10 cellular contexts compared by ENCODE assay signal in genomic region chr11:9386086-9386485, GRCh38. TPM values are rescaled to one million over a fixed set of nuclear protein-coding genes. Genes with fewer than 3 reads are reported as not detected.
DNase-seq lines count a peak whose midpoint lies in the region; ATAC-seq and TF ChIP-seq lines count a peak whose summit lies in the region.
"Had no signal": no experiment of that assay in that cellular context is flagged by ENCODE, and none has a peak within 500 bp of the region (broad histone marks: within the 10 kb centered on the region; RNA-seq: fewer than 3 reads in every experiment).

No MANE protein-coding gene starts in this region.

- H3K4me3 Mint-ChIP-seq in activated naive CD4-positive, alpha-beta T cell treated with anti-CD3 and anti-CD28 coated beads, Interleukin-2, amount 10 ng/mL, durations not matched to agents 7 days and 5 days, result peak overlapping the region; percentile 94
- peak overlapping the region; percentile 93 for H3K4me3 Mint-ChIP-seq in activated naive CD8-positive, alpha-beta T cell treated with anti-CD3 and anti-CD28 coated beads, Interleukin-2, amount 10 ng/mL, durations not matched to agents 7 days and 5 days
- peak overlapping the region in 4 of 5 donors; percentile 91 to 97 (median 96) for H3K4me3 Mint-ChIP-seq in immature natural killer cell

- TF ChIP-seq CTCF in transverse colon (IDR thresholded peaks at IDR 0.05), result no peak

- no peaks in the 10 kb centered on the region for H3K36me3 ChIP-seq in transverse colon

- in situ Hi-C loops in transverse colon (cut with MboI; ENCODE audit: low pct_ligation_motif_present in 1 of 4, low pct_unique_long_range_greater_than_20kb in 1 of 4, low sequenced_read_pairs in 3 of 4), result no loop called here

- H3K4me1 Mint-ChIP-seq in activated naive CD4-positive, alpha-beta T cell treated with anti-CD3 and anti-CD28 coated beads, Interleukin-2, amount 10 ng/mL, durations not matched to agents 7 days and 5 days, result peaks cover 37% of the 10 kb centered on the region
- H3K4me1 Mint-ChIP-seq in activated naive CD8-positive, alpha-beta T cell treated with anti-CD3 and anti-CD28 coated beads, Interleukin-2, amount 10 ng/mL, durations not matched to agents 7 days and 5 days, result peaks cover 20% of the 10 kb centered on the region
- peaks cover 39 to 45% of the 10 kb centered on the region in 2 donors for H3K4me1 Mint-ChIP-seq in immature natural killer cell

- H3K27me3 Mint-ChIP-seq in activated naive CD4-positive, alpha-beta T cell treated with anti-CD3 and anti-CD28 coated beads, Interleukin-2, amount 10 ng/mL, durations not matched to agents 7 days and 5 days, result no peaks in the 10 kb centered on the region
- no peaks in the 10 kb centered on the region for H3K27me3 Mint-ChIP-seq in activated naive CD8-positive, alpha-beta T cell treated with anti-CD3 and anti-CD28 coated beads, Interleukin-2, amount 10 ng/mL, durations not matched to agents 7 days and 5 days
- H3K27me3 Mint-ChIP-seq in immature natural killer cell (ENCODE audit: low read depth in 3 of 3), result peaks cover 0 to 5% (median 3%) of the 10 kb centered on the region in 3 donors

- intact Hi-C loops in transverse colon (cut with DNase I; ENCODE audit: low total_unique reads), result loop anchor here (10.0 kb wide), 1 partner anchor 71 kb away; the partner anchor contains the start of gene TMEM41B

- no peak for DNase-seq in activated naive CD4-positive, alpha-beta T cell treated with anti-CD3 and anti-CD28 coated beads, Interleukin-2, amount 10 ng/mL, durations not matched to agents 7 days and 5 days
- DNase-seq in activated naive CD4-positive, alpha-beta T cell treated with anti-CD3 and anti-CD28 coated beads, Interleukin-2, amount 50 U/mL, for 72 hours (ENCODE audit: low spot score in 2 of 2), result no peak
- no peak for DNase-seq in activated naive CD8-positive, alpha-beta T cell treated with anti-CD3 and anti-CD28 coated beads, Interleukin-2, amount 10 ng/mL, durations not matched to agents 7 days and 5 days
- DNase-seq in immature natural killer cell, result no peak
- no peak for DNase-seq in transverse colon
- DNase-seq in SHP77 treated with DMSO at 0.1 percent for 48 hours (lab: John Stamatoyannopoulos, UW), result no peak
- DNase-seq: caudate nucleus, DMS153 had no signal

- ATAC-seq in activated naive CD4-positive, alpha-beta T cell treated with anti-CD3 and anti-CD28 coated beads, Interleukin-2, amount 50 U/mL, for 72 hours, result no peak
- ATAC-seq in activated naive CD8-positive, alpha-beta T cell treated with anti-CD3 and anti-CD28 coated beads, Interleukin-2, amount 10 ng/mL, durations not matched to agents 7 days and 5 days (ENCODE audit: low read depth), result no peak
- ATAC-seq in HG02759 (IDR thresholded peaks at IDR 0.05; ENCODE audit: unreplicated experiment), result no peak
- no peak for ATAC-seq in GM21390 (IDR thresholded peaks at IDR 0.05; ENCODE audit: unreplicated experiment)

- peak overlapping the region in 1 of 4 donors; percentile 93 for H3K4me3 ChIP-seq in transverse colon

- peak overlapping the region in 3 of 4 donors; percentile 93 to 98 (median 97) for H3K27ac ChIP-seq in transverse colon

- no peak overlapping the region for H3K27ac Mint-ChIP-seq in activated naive CD4-positive, alpha-beta T cell treated with anti-CD3 and anti-CD28 coated beads, Interleukin-2, amount 10 ng/mL, durations not matched to agents 7 days and 5 days
- no peak overlapping the region for H3K27ac Mint-ChIP-seq in activated naive CD4-positive, alpha-beta T cell treated with anti-CD3 and anti-CD28 coated beads, Interleukin-2, amount 50 U/mL, for 72 hours
- no peak overlapping the region for H3K27ac Mint-ChIP-seq in activated naive CD8-positive, alpha-beta T cell treated with anti-CD3 and anti-CD28 coated beads, Interleukin-2, amount 10 ng/mL, durations not matched to agents 7 days and 5 days
- H3K27ac Mint-ChIP-seq in immature natural killer cell, result peak overlapping the region in 1 of 6 donors; percentile 90

- CTCF ChIA-PET in activated naive CD4-positive, alpha-beta T cell treated with anti-CD3 and anti-CD28 coated beads, Interleukin-2, amount 10 ng/mL, durations not matched to agents 7 days and 5 days (lab: Charles Lee), result interaction anchor here (0.9 to 2.0 kb wide), 4 partner anchors 24 to 73 kb away, joined by 3 to 4 read pairs (median 3); no protein-coding TSS in a partner anchor

- no peak for TF ChIP-seq POLR2A in transverse colon (IDR thresholded peaks at IDR 0.05)

- H3K4me1 ChIP-seq in transverse colon, result peaks cover 5 to 45% (median 26%) of the 10 kb centered on the region in 4 donors

- H3K9me3 ChIP-seq in transverse colon, result no peaks in the 10 kb centered on the region

- H3K9me3 Mint-ChIP-seq in activated naive CD4-positive, alpha-beta T cell treated with anti-CD3 and anti-CD28 coated beads, Interleukin-2, amount 10 ng/mL, durations not matched to agents 7 days and 5 days, result no peaks in the 10 kb centered on the region
- peaks cover 0 to 5% of the 10 kb centered on the region in 2 donors for H3K9me3 Mint-ChIP-seq in activated naive CD4-positive, alpha-beta T cell treated with anti-CD3 and anti-CD28 coated beads, Interleukin-2, amount 50 U/mL, for 72 hours
- no peaks in the 10 kb centered on the region for H3K9me3 Mint-ChIP-seq in activated naive CD8-positive, alpha-beta T cell treated with anti-CD3 and anti-CD28 coated beads, Interleukin-2, amount 10 ng/mL, durations not matched to agents 7 days and 5 days
- no peaks in the 10 kb centered on the region for H3K9me3 Mint-ChIP-seq in immature natural killer cell

- WGBS in transverse colon (ENCODE audit: low coverage in 1 of 2), 2 donors, result 49 to 63% methylated on average over 2 of the region's 2 CpGs

- no peak for TF ChIP-seq EP300 in transverse colon (IDR thresholded peaks at IDR 0.05; ENCODE audit: low read depth)

- no peaks in the 10 kb centered on the region for H3K27me3 ChIP-seq in transverse colon

- POLR2A ChIA-PET in activated naive CD8-positive, alpha-beta T cell treated with anti-CD3 and anti-CD28 coated beads, Interleukin-2, amount 10 ng/mL, durations not matched to agents 7 days and 5 days (lab: Charles Lee), result interaction anchor here (1.4 to 3.0 kb wide), 6 partner anchors 22 to 106 kb away, joined by 3 to 20 read pairs (median 10); partner anchors contain the start of genes TMEM41B and ZNF143

- peaks cover 18% of the 10 kb centered on the region for H3K36me3 Mint-ChIP-seq in activated naive CD4-positive, alpha-beta T cell treated with anti-CD3 and anti-CD28 coated beads, Interleukin-2, amount 10 ng/mL, durations not matched to agents 7 days and 5 days
- peaks cover 25 to 27% of the 10 kb centered on the region in 2 donors for H3K36me3 Mint-ChIP-seq in activated naive CD4-positive, alpha-beta T cell treated with anti-CD3 and anti-CD28 coated beads, Interleukin-2, amount 50 U/mL, for 72 hours
- peaks cover 10% of the 10 kb centered on the region for H3K36me3 Mint-ChIP-seq in activated naive CD8-positive, alpha-beta T cell treated with anti-CD3 and anti-CD28 coated beads, Interleukin-2, amount 10 ng/mL, durations not matched to agents 7 days and 5 days
- no peaks in the 10 kb centered on the region for H3K36me3 Mint-ChIP-seq in immature natural killer cell

RNA-seq across cellular contexts. Expression of gene IPO7, which starts 1.6 kb away (rescaled TPM):
- 100 to 1,000 TPM; 146 to 147 TPM for total RNA-seq in activated naive CD4-positive, alpha-beta T cell treated with anti-CD3 and anti-CD28 coated beads, Interleukin-2, amount 50 U/mL, for 72 hours
- 10 to 100 TPM; 78.9 to 81.1 TPM for total RNA-seq in activated naive CD8-positive, alpha-beta T cell treated with anti-CD3 and anti-CD28 coated beads, Interleukin-2, amount 10 ng/mL, durations not matched to agents 7 days and 5 days
- 1 to 10 TPM; 4.1 to 8.6 (median 4.9) TPM for polyA plus RNA-seq in immature natural killer cell
- 10 to 100 TPM; 20.9 to 64.5 (median 44.6) TPM for total RNA-seq in transverse colon
